ENCODE assay signal across 8 cellular contexts in genomic region chr5:87300744-87301143, GRCh38. TPM values are rescaled to one million over a fixed set of nuclear protein-coding genes. Genes with fewer than 3 reads are reported as not detected.
A peak's percentile ranks its signal among the peaks of the same experiment; 100 is the strongest.
DNase-seq lines count a peak whose midpoint lies in the region; ATAC-seq and TF ChIP-seq lines count a peak whose summit lies in the region.

No MANE protein-coding gene starts in this region.

- H3K27ac Mint-ChIP-seq in T-helper 17 cell (no peak overlapping the region), endothelial cell (ENCODE audit: unreplicated experiment) (no peak overlapping the region)

- no peaks in the 10 kb centered on the region for H3K27me3 Mint-ChIP-seq in T-helper 17 cell
- H3K27me3 Mint-ChIP-seq in endothelial cell (ENCODE audit: unreplicated experiment) = no peaks in the 10 kb centered on the region

- no peak for TF ChIP-seq CTCF in GM13977 (IDR thresholded peaks at IDR 0.05; ENCODE audit: extremely low read depth, insufficient read depth, missing control alignments)
- no peak for TF ChIP-seq CTCF in endothelial cell (IDR thresholded peaks at IDR 0.05; ENCODE audit: unreplicated experiment)

- in situ Hi-C loops in GM13977 (cut with MboI; ENCODE audit: low pct_unique_long_range_greater_than_20kb, low sequenced_read_pairs, unreplicated experiment) = no loop called here

- H3K36me3 Mint-ChIP-seq in T-helper 17 cell (ENCODE audit: low read depth) (peaks cover 12% of the 10 kb centered on the region), endothelial cell (ENCODE audit: low read depth, unreplicated experiment) (peaks cover 12% of the 10 kb centered on the region)

- no peak overlapping the region for H3K4me3 Mint-ChIP-seq in T-helper 17 cell
- no peak overlapping the region for H3K4me3 Mint-ChIP-seq in endothelial cell (ENCODE audit: unreplicated experiment)

- ATAC-seq in T-helper 17 cell = peak; percentile 62

- H3K4me1 Mint-ChIP-seq in T-helper 17 cell (peaks cover 50% of the 10 kb centered on the region), endothelial cell (ENCODE audit: unreplicated experiment) (peaks cover 17% of the 10 kb centered on the region)

- H3K9me3 Mint-ChIP-seq in endothelial cell (ENCODE audit: unreplicated experiment) = no peaks in the 10 kb centered on the region

- DNase-seq in activated CD8-positive, alpha-beta memory T cell treated with anti-CD3 and anti-CD28 coated beads for 4 hours (ENCODE audit: low read depth in 2 of 2) = peak; percentile 20 to 42
- DNase-seq in activated CD8-positive, alpha-beta memory T cell treated with anti-CD3 and anti-CD28 coated beads, Interleukin-2, amount 50 U/mL, for 48 hours = no peak
- DNase-seq in T-helper 17 cell (no peak), fibroblast of the conjunctiva (ENCODE audit: low read depth) (peak; percentile 59), NCI-H2107 (lab: John Stamatoyannopoulos, UW) (no peak), GM13977 (ENCODE audit: low spot score) (no peak), endothelial cell (ENCODE audit: low spot score) (no peak)
- peak; percentile 10 to 43 for DNase-seq in stimulated activated CD8-positive, alpha-beta memory T cell treated with anti-CD3 and anti-CD28 coated beads, Interleukin-15, amount 100 ng/mL, for 4 hours (ENCODE audit: low read depth in 2 of 2)

- H3K9me3 ChIP-seq in T-helper 17 cell (ENCODE audit: control insufficient read depth, low read length, poor library complexity, severe bottlenecking) = no peaks in the 10 kb centered on the region

RNA-seq across cellular contexts. Expression of gene RASA1, which starts 33.1 kb away (rescaled TPM):
- total RNA-seq in T-helper 17 cell (10 to 100 TPM; 26.3 to 29.1 TPM), endothelial cell (ENCODE audit: unreplicated experiment) (48.7 TPM)

Comparison
In these comparisons a context has a peak if more than half of its experiments do, and no peak if none do; other contexts are left out.
1. DNase-seq: peak in activated CD8-positive, alpha-beta memory T cell treated with anti-CD3 and anti-CD28 coated beads for 4 hours (2 of 2), fibroblast of the conjunctiva (single experiment) and stimulated activated CD8-positive, alpha-beta memory T cell treated with anti-CD3 and anti-CD28 coated beads, Interleukin-15, amount 100 ng/mL, for 4 hours (2 of 2); none in activated CD8-positive, alpha-beta memory T cell treated with anti-CD3 and anti-CD28 coated beads, Interleukin-2, amount 50 U/mL, for 48 hours (single experiment), T-helper 17 cell (0 of 3), NCI-H2107 (single experiment), GM13977 (single experiment) and endothelial cell (single experiment).